ENCODE assay signal across 27 cellular contexts in the genomic region with DNA sequence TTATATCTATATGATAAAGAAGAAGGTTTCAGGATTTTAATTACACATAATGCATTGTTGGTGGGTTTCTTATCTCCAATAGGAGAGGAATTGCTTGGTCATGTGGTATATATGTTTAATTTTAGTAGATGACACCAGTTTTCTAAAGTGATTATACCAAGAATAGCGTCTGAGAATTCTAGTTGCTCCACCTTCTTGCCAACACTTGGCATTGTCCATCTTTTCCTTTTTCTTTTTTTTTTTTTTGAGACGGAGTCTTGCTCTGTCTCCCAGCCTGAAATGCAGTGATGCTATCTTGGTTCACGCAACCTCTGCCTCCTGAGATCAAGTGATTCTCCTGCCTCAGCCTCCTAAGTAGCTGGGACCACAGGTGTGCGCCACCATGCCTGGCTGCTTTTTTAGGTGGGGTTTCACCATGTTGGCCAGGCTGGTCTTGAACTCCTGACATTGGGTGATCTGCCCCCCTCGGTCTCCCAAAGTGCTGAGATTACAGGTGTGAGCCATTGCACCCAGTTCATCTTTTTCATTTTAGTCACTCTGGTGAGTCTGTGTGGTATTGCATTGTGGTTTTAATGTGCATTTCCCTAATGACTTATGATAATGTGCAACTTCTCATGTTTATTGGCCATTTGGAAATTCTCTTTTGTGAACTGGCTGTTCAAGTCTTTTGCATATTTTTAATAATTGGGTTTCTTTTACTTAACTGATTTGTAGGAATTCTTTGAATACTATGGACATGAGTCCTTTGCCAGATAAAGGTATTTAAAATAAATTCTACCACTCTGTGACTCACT. TPM values are rescaled to one million over a fixed set of nuclear protein-coding genes. Genes with fewer than 3 reads are reported as not detected.
DNase-seq lines count a peak whose midpoint lies in the region; ATAC-seq, FAIRE-seq and TF ChIP-seq lines count a peak whose summit lies in the region.
"Had no signal": no experiment of that assay in that cellular context is flagged by ENCODE, and none has a peak within 500 bp of the region (broad histone marks: within the 10 kb centered on the region; RNA-seq: fewer than 3 reads in every experiment).

No MANE protein-coding gene starts in this region.

- WGBS in K562 (ENCODE audit: insufficient coverage, low coverage, missing lambda C conversion rate) = 73% methylated on average over 4 of the region's 5 CpGs

- TF ChIP-seq CTCF in K562 (IDR thresholded peaks at IDR 0.05 in 2 of 3, conservative IDR thresholded peaks at IDR 0.05 in 1 of 3; ENCODE audit: insufficient read depth in 2 of 3, low read depth in 1 of 3, low read length in 3 of 3) (no peak), natural killer cell (IDR thresholded peaks at IDR 0.05) (no peak)

- no peak for FAIRE-seq in K562 (lab: Jason Lieb, UNC)
- FAIRE-seq: GM12891 had no signal

- no peak overlapping the region for H2AFZ ChIP-seq in K562 (ENCODE audit: low read depth, low read length)
- H2AFZ ChIP-seq: parathyroid adenoma had no signal

- H4K20me1 ChIP-seq in K562 (replicated peaks; ENCODE audit: control insufficient read depth, insufficient read depth, low read length) = no peaks in the 10 kb centered on the region

- no peak overlapping the region for H3K4me3 Mint-ChIP-seq in natural killer cell
- H3K4me3 Mint-ChIP-seq: activated CD4-positive, alpha-beta T cell treated with anti-CD3 and anti-CD28 coated beads, Interleukin-2, amount 10 ng/mL, durations not matched to agents 24 days and 14 days; activated naive CD8-positive, alpha-beta T cell; endodermal cell; nephron; stimulated activated memory B cell treated with anti-CD40 and anti-IgM and Interleukin-4, amounts not matched to agents 10 μg/mL and 1 μg/mL and 100 μg/mL, for 72 hours had no signal

- no peaks in the 10 kb centered on the region for H3K79me2 ChIP-seq in K562 (ENCODE audit: control insufficient read depth, insufficient read depth, low read length)
- H3K79me2 ChIP-seq: parathyroid adenoma had no signal

- no peaks in the 10 kb centered on the region for H3K36me3 Mint-ChIP-seq in natural killer cell
- no peaks in the 10 kb centered on the region for H3K36me3 Mint-ChIP-seq in activated naive CD4-positive, alpha-beta T cell treated with anti-CD3 and anti-CD28 coated beads, Interleukin-2, amount 50 U/mL, for 72 hours
- H3K36me3 Mint-ChIP-seq: activated naive CD8-positive, alpha-beta T cell; stimulated activated memory B cell treated with anti-CD40 and anti-IgM and Interleukin-4, amounts not matched to agents 10 μg/mL and 1 μg/mL and 100 μg/mL, for 72 hours had no signal

- no peak for ATAC-seq in K562
- no peak for ATAC-seq in natural killer cell
- no peak for ATAC-seq in activated naive CD4-positive, alpha-beta T cell treated with anti-CD3 and anti-CD28 coated beads, Interleukin-2, amount 50 U/mL, for 72 hours
- ATAC-seq: HCT116; heart left ventricle; stimulated activated memory B cell treated with anti-CD40 and anti-IgM and Interleukin-4, amounts not matched to agents 10 μg/mL and 1 μg/mL and 100 μg/mL, for 72 hours had no signal

- no peaks in the 10 kb centered on the region for H3K27me3 ChIP-seq in K562 (ENCODE audit: control insufficient read depth in 2 of 2, insufficient read depth in 2 of 2, low read length in 2 of 2)
- H3K27me3 ChIP-seq: brain microvascular endothelial cell, heart left ventricle had no signal

- H3K4me1 Mint-ChIP-seq in natural killer cell = no peaks in the 10 kb centered on the region
- H3K4me1 Mint-ChIP-seq: activated CD4-positive, alpha-beta T cell treated with anti-CD3 and anti-CD28 coated beads, Interleukin-2, amount 10 ng/mL, durations not matched to agents 24 days and 14 days; endodermal cell; nephron; stimulated activated memory B cell treated with anti-CD40 and anti-IgM and Interleukin-4, amounts not matched to agents 10 μg/mL and 1 μg/mL and 100 μg/mL, for 72 hours had no signal

- TF ChIP-seq POLR2A in K562 (conservative IDR thresholded peaks at IDR 0.05) = no peak

- TF ChIP-seq RAD21 in K562 (CRISPR knock-in tag; conservative IDR thresholded peaks at IDR 0.05 in 1 of 2, IDR thresholded peaks at IDR 0.05 in 1 of 2) = no peak

- H3K27me3 Mint-ChIP-seq in natural killer cell (ENCODE audit: low read depth in 2 of 2) = peaks cover 3 to 6% of the 10 kb centered on the region in 2 donors
- H3K27me3 Mint-ChIP-seq: activated CD4-positive, alpha-beta T cell treated with anti-CD3 and anti-CD28 coated beads, Interleukin-2, amount 10 ng/mL, durations not matched to agents 24 days and 14 days; activated naive CD8-positive, alpha-beta T cell; stimulated activated memory B cell treated with anti-CD40 and anti-IgM and Interleukin-4, amounts not matched to agents 10 μg/mL and 1 μg/mL and 100 μg/mL, for 72 hours had no signal

- no peak overlapping the region for H3K9ac ChIP-seq in K562 (ENCODE audit: insufficient read depth in 1 of 2, low read depth in 2 of 2, low read length in 2 of 2)
- H3K9ac ChIP-seq: parathyroid adenoma had no signal

- CTCF ChIA-PET in K562 (lab: Yijun Ruan, JAX; ENCODE audit: low intra/inter-chr PET ratio) = no interaction called here

- no peaks in the 10 kb centered on the region for H3K9me3 ChIP-seq in K562 (replicated peaks; ENCODE audit: control insufficient read depth, insufficient read depth, low read depth, low read length)
- H3K9me3 ChIP-seq: thoracic aorta had no signal

- no peak overlapping the region for H3K27ac ChIP-seq in K562 (ENCODE audit: extremely low read depth, low read depth, low read length)
- H3K27ac ChIP-seq: brain microvascular endothelial cell, coronary artery, heart left ventricle, left ventricle myocardium inferior, parathyroid adenoma, thoracic aorta had no signal

- H3K4me2 ChIP-seq in K562 (ENCODE audit: insufficient read depth, low read length) = no peak overlapping the region

- no peak for TF ChIP-seq EP300 in K562 (IDR thresholded peaks at IDR 0.05; ENCODE audit: low read length)

- H3K27ac Mint-ChIP-seq in natural killer cell = no peak overlapping the region
- no peak overlapping the region for H3K27ac Mint-ChIP-seq in activated naive CD4-positive, alpha-beta T cell treated with anti-CD3 and anti-CD28 coated beads, Interleukin-2, amount 50 U/mL, for 72 hours
- H3K27ac Mint-ChIP-seq: activated CD4-positive, alpha-beta T cell treated with anti-CD3 and anti-CD28 coated beads, Interleukin-2, amount 10 ng/mL, durations not matched to agents 24 days and 14 days; activated naive CD8-positive, alpha-beta T cell; endodermal cell; nephron; stimulated activated memory B cell treated with anti-CD40 and anti-IgM and Interleukin-4, amounts not matched to agents 10 μg/mL and 1 μg/mL and 100 μg/mL, for 72 hours had no signal

- peak; percentile 54 for DNase-seq in EL
- DNase-seq in LHCN-M2 (ENCODE audit: low read depth) = peak; percentile 76
- DNase-seq in K562 (ENCODE audit: extremely low read depth in 1 of 4, low spot score in 3 of 4) = no peak
- DNase-seq in non-pigmented ciliary epithelial cell (ENCODE audit: low read depth) = peak; percentile 28
- DNase-seq in GM19238 (ENCODE audit: insufficient read length, low spot score) = no peak
- DNase-seq in natural killer cell = no peak
- DNase-seq in activated naive CD4-positive, alpha-beta T cell treated with anti-CD3 and anti-CD28 coated beads, Interleukin-2, amount 50 U/mL, for 72 hours (ENCODE audit: low spot score in 2 of 2) = no peak
- DNase-seq: activated CD4-positive, alpha-beta T cell treated with anti-CD3 and anti-CD28 coated beads, Interleukin-2, amount 10 ng/mL, durations not matched to agents 24 days and 14 days; brain microvascular endothelial cell; DMS53; endodermal cell; heart left ventricle; KBM-7; left ventricle myocardium inferior; midbrain; NCI-H1694; NCI-H774; T-helper 1 cell had no signal

- no peaks in the 10 kb centered on the region for H3K4me1 ChIP-seq in K562 (replicated peaks in 1 of 2; ENCODE audit: control insufficient read depth in 2 of 2, insufficient read depth in 2 of 2, low read length in 2 of 2)
- H3K4me1 ChIP-seq: heart left ventricle, left ventricle myocardium inferior, parathyroid adenoma had no signal

- intact Hi-C loops in K562 (cut with micrococcal nuclease) (no loop called here), natural killer cell (cut with micrococcal nuclease) (no loop called here)

- H3K4me3 ChIP-seq in K562 = no peak overlapping the region
- H3K4me3 ChIP-seq: coronary artery, heart left ventricle, left ventricle myocardium inferior, thoracic aorta had no signal

- in situ Hi-C loops in K562 (cut with MboI) = no loop called here

- BruUV-seq in K562 (replicated peaks; lab: Mats Ljungman, UMichigan) = no TSS peak

- H3K9me3 Mint-ChIP-seq in natural killer cell = no peaks in the 10 kb centered on the region
- H3K9me3 Mint-ChIP-seq in activated naive CD4-positive, alpha-beta T cell treated with anti-CD3 and anti-CD28 coated beads, Interleukin-2, amount 50 U/mL, for 72 hours = no peaks in the 10 kb centered on the region
- H3K9me3 Mint-ChIP-seq: activated CD4-positive, alpha-beta T cell treated with anti-CD3 and anti-CD28 coated beads, Interleukin-2, amount 10 ng/mL, durations not matched to agents 24 days and 14 days had no signal

- H3K36me3 ChIP-seq in K562 (ENCODE audit: control insufficient read depth, insufficient read depth, low read length) = no peaks in the 10 kb centered on the region
- H3K36me3 ChIP-seq: brain microvascular endothelial cell, heart left ventricle, left ventricle myocardium inferior, thoracic aorta had no signal

- POLR2A ChIA-PET in K562 (lab: Yijun Ruan, JAX) = no interaction called here

- H3K9me1 ChIP-seq in K562 (ENCODE audit: control insufficient read depth, insufficient read depth, low read length) = no peaks in the 10 kb centered on the region

RNA-seq across cellular contexts. Expression of a gene that starts 37.3 kb away (rescaled TPM):
- total RNA-seq in LHCN-M2 (2014; rRNA removed) = 36.0 and 41.6 TPM in 2 replicates
- polyA plus RNA-seq in LHCN-M2 (2012) = 21.9 TPM
- 120 and 302 TPM in 2 replicates for total RNA-seq in K562 (2011; cell fraction: chromatin; rRNA removed; ENCODE audit: low replicate concordance)
- total RNA-seq in K562 (2011; cell fraction: nucleolus; rRNA removed) = 36.5 and 48.2 TPM in 2 replicates
- total RNA-seq in K562 (2011; cell fraction: nucleoplasm; rRNA removed) = 106 and 159 TPM in 2 replicates
- total RNA-seq in K562 (2014; rRNA removed) = 44.4 and 47.8 TPM in 2 replicates
- total RNA-seq in K562 (2014; rRNA removed; fragmentation: Illumina TruSeq; extraction: Trizol) = 67.4 and 73.7 TPM in 2 replicates
- 44.6 and 47.2 TPM in 2 replicates for total RNA-seq in K562 (2015; rRNA removed; fragmentation: Illumina TruSeq; extraction: Trizol)
- 53.6 and 56.5 TPM in 2 replicates for total RNA-seq in K562 (2021)
- polyA plus RNA-seq in K562 (2011; rRNA removed) = 76.4 and 94.0 TPM in 2 replicates
- 21.4 and 54.4 TPM in 2 replicates for polyA plus RNA-seq in K562 (2011; cell fraction: cytosol; rRNA removed)
- 135 and 202 TPM in 2 replicates for polyA plus RNA-seq in K562 (2011; cell fraction: nucleus; rRNA removed)
- 40.0 and 65.9 TPM in 2 replicates for polyA plus RNA-seq in K562 (2012)
- polyA plus RNA-seq in K562 (2014; fragmentation: Illumina TruSeq; extraction: Trizol) = 79.0 and 101 TPM in 2 replicates
- 10 to 100 TPM; 24.7 to 77.9 TPM for polyA plus RNA-seq in K562 (2014; fragmentation: Nextera tagmentation; extraction: Ambion mirVana)
- 65.8 and 65.9 TPM in 2 replicates for polyA plus RNA-seq in K562 (2014; rRNA removed)
- 116 and 117 TPM in 2 replicates for polyA minus RNA-seq in K562 (2011; rRNA and poly(A)+ RNA removed)
- 13.0 and 19.2 TPM in 2 replicates for polyA minus RNA-seq in K562 (2011; cell fraction: cytosol; rRNA and poly(A)+ RNA removed)
- polyA minus RNA-seq in K562 (2011; cell fraction: nucleus; rRNA and poly(A)+ RNA removed) = 40.3 and 75.2 TPM in 2 replicates
- 10 to 100 TPM; 26.5 to 40.9 (median 30.6) TPM for total RNA-seq in natural killer cell
- total RNA-seq in activated naive CD4-positive, alpha-beta T cell treated with anti-CD3 and anti-CD28 coated beads, Interleukin-2, amount 50 U/mL, for 72 hours = 10 to 100 TPM; 38.0 to 40.6 TPM

RNA-seq across cellular contexts. Expression of a gene that starts 48.9 kb away (rescaled TPM):
- total RNA-seq in LHCN-M2 (2014; rRNA removed) = 0.11 and 0.32 TPM in 2 replicates
- 0.30 TPM for polyA plus RNA-seq in LHCN-M2 (2012)
- 0.79 and 1.9 TPM in 2 replicates for total RNA-seq in K562 (2011; cell fraction: chromatin; rRNA removed; ENCODE audit: low replicate concordance)
- 1.1 and 1.3 TPM in 2 replicates for total RNA-seq in K562 (2011; cell fraction: nucleolus; rRNA removed)
- total RNA-seq in K562 (2011; cell fraction: nucleoplasm; rRNA removed) = 0.66 and 1.1 TPM in 2 replicates
- total RNA-seq in K562 (2014; rRNA removed) = 0.08 TPM in 1 of 2 replicates, not detected in the other
- 0.51 and 0.69 TPM in 2 replicates for total RNA-seq in K562 (2014; rRNA removed; fragmentation: Illumina TruSeq; extraction: Trizol)
- total RNA-seq in K562 (2015; rRNA removed; fragmentation: Illumina TruSeq; extraction: Trizol) = 0.36 and 0.53 TPM in 2 replicates
- 0.25 and 0.55 TPM in 2 replicates for total RNA-seq in K562 (2021)
- polyA plus RNA-seq in K562 (2011; rRNA removed) = 0.31 and 0.79 TPM in 2 replicates
- 0.03 and 0.13 TPM in 2 replicates for polyA plus RNA-seq in K562 (2011; cell fraction: cytosol; rRNA removed)
- polyA plus RNA-seq in K562 (2011; cell fraction: nucleus; rRNA removed) = 1.3 and 4.5 TPM in 2 replicates
- 0.56 and 0.79 TPM in 2 replicates for polyA plus RNA-seq in K562 (2012)
- 0.45 and 0.68 TPM in 2 replicates for polyA plus RNA-seq in K562 (2014; fragmentation: Illumina TruSeq; extraction: Trizol)
- under 1 TPM; 0.28 to 0.32 TPM for polyA plus RNA-seq in K562 (2014; fragmentation: Nextera tagmentation; extraction: Ambion mirVana)
- 0.57 and 1.4 TPM in 2 replicates for polyA plus RNA-seq in K562 (2014; rRNA removed)
- polyA minus RNA-seq in K562 (2011; rRNA and poly(A)+ RNA removed) = 1.5 TPM in 1 of 2 replicates, not detected in the other
- not detected in 2 replicates for polyA minus RNA-seq in K562 (2011; cell fraction: cytosol; rRNA and poly(A)+ RNA removed)
- polyA minus RNA-seq in K562 (2011; cell fraction: nucleus; rRNA and poly(A)+ RNA removed) = 0.44 and 1.3 TPM in 2 replicates
- total RNA-seq in natural killer cell = not detected
- not detected for total RNA-seq in activated naive CD4-positive, alpha-beta T cell treated with anti-CD3 and anti-CD28 coated beads, Interleukin-2, amount 50 U/mL, for 72 hours
- total RNA-seq: activated CD4-positive, alpha-beta T cell treated with anti-CD3 and anti-CD28 coated beads, Interleukin-2, amount 10 ng/mL, durations not matched to agents 24 days and 14 days; left ventricle myocardium inferior; OCI-LY7 had no signal

RNA-seq across cellular contexts. Expression of a gene that starts 50.5 kb away (rescaled TPM):
- total RNA-seq in LHCN-M2 (2014; rRNA removed) = 25.9 and 29.0 TPM in 2 replicates
- 18.7 TPM for polyA plus RNA-seq in LHCN-M2 (2012)
- total RNA-seq in K562 (2011; cell fraction: chromatin; rRNA removed; ENCODE audit: low replicate concordance) = 1.5 and 4.0 TPM in 2 replicates
- 1.8 and 4.7 TPM in 2 replicates for total RNA-seq in K562 (2011; cell fraction: nucleolus; rRNA removed)
- 2.6 and 2.7 TPM in 2 replicates for total RNA-seq in K562 (2011; cell fraction: nucleoplasm; rRNA removed)
- 2.3 and 2.7 TPM in 2 replicates for total RNA-seq in K562 (2014; rRNA removed)
- total RNA-seq in K562 (2014; rRNA removed; fragmentation: Illumina TruSeq; extraction: Trizol) = 1.8 and 2.1 TPM in 2 replicates
- total RNA-seq in K562 (2015; rRNA removed; fragmentation: Illumina TruSeq; extraction: Trizol) = 0.94 and 1.2 TPM in 2 replicates
- 2.8 and 2.9 TPM in 2 replicates for total RNA-seq in K562 (2021)
- polyA plus RNA-seq in K562 (2011; rRNA removed) = 3.2 and 4.9 TPM in 2 replicates
- 3.8 and 10.3 TPM in 2 replicates for polyA plus RNA-seq in K562 (2011; cell fraction: cytosol; rRNA removed)
- 5.2 and 9.6 TPM in 2 replicates for polyA plus RNA-seq in K562 (2011; cell fraction: nucleus; rRNA removed)
- polyA plus RNA-seq in K562 (2012) = 2.7 and 9.2 TPM in 2 replicates
- polyA plus RNA-seq in K562 (2014; fragmentation: Illumina TruSeq; extraction: Trizol) = 2.4 and 2.9 TPM in 2 replicates
- polyA plus RNA-seq in K562 (2014; fragmentation: Nextera tagmentation; extraction: Ambion mirVana) = under 1 TPM; 0.28 to 0.80 TPM
- 2.9 and 3.4 TPM in 2 replicates for polyA plus RNA-seq in K562 (2014; rRNA removed)
- polyA minus RNA-seq in K562 (2011; rRNA and poly(A)+ RNA removed) = 0.81 and 1.6 TPM in 2 replicates
- 0.82 and 1.7 TPM in 2 replicates for polyA minus RNA-seq in K562 (2011; cell fraction: cytosol; rRNA and poly(A)+ RNA removed)
- 2.7 and 4.7 TPM in 2 replicates for polyA minus RNA-seq in K562 (2011; cell fraction: nucleus; rRNA and poly(A)+ RNA removed)
- total RNA-seq in natural killer cell = not detected
- total RNA-seq in activated naive CD4-positive, alpha-beta T cell treated with anti-CD3 and anti-CD28 coated beads, Interleukin-2, amount 50 U/mL, for 72 hours = not detected
- total RNA-seq: activated CD4-positive, alpha-beta T cell treated with anti-CD3 and anti-CD28 coated beads, Interleukin-2, amount 10 ng/mL, durations not matched to agents 24 days and 14 days; OCI-LY7 had no signal

RNA-seq across cellular contexts. Expression of a gene that starts 56.0 kb away (rescaled TPM):
- total RNA-seq in LHCN-M2 (2014; rRNA removed) (5.7 and 7.4 TPM in 2 replicates), K562 (2014; rRNA removed) (13.5 and 15.1 TPM in 2 replicates), K562 (2014; rRNA removed; fragmentation: Illumina TruSeq; extraction: Trizol) (13.5 and 15.0 TPM in 2 replicates), K562 (2015; rRNA removed; fragmentation: Illumina TruSeq; extraction: Trizol) (12.0 and 13.6 TPM in 2 replicates), K562 (2021) (16.3 and 19.1 TPM in 2 replicates), natural killer cell (10 to 100 TPM; 24.8 to 35.7 (median 30.7) TPM)
- polyA plus RNA-seq in LHCN-M2 (2012) = 3.7 TPM
- 231 and 238 TPM in 2 replicates for total RNA-seq in K562 (2011; cell fraction: chromatin; rRNA removed; ENCODE audit: low replicate concordance)
- 91.1 and 102 TPM in 2 replicates for total RNA-seq in K562 (2011; cell fraction: nucleolus; rRNA removed)
- total RNA-seq in K562 (2011; cell fraction: nucleoplasm; rRNA removed) = 128 and 131 TPM in 2 replicates
- polyA plus RNA-seq in K562 (2011; rRNA removed) (17.9 and 24.4 TPM in 2 replicates), K562 (2014; fragmentation: Illumina TruSeq; extraction: Trizol) (12.9 and 13.5 TPM in 2 replicates), K562 (2014; fragmentation: Nextera tagmentation; extraction: Ambion mirVana) (1 to 10 TPM; 5.6 to 7.3 TPM), K562 (2014; rRNA removed) (13.7 and 15.3 TPM in 2 replicates)
- polyA plus RNA-seq in K562 (2011; cell fraction: cytosol; rRNA removed) = 14.0 and 14.8 TPM in 2 replicates
- polyA plus RNA-seq in K562 (2011; cell fraction: nucleus; rRNA removed) = 86.4 and 95.7 TPM in 2 replicates
- polyA plus RNA-seq in K562 (2012) = 16.2 and 24.6 TPM in 2 replicates
- polyA minus RNA-seq in K562 (2011; rRNA and poly(A)+ RNA removed) = 37.0 and 39.3 TPM in 2 replicates
- polyA minus RNA-seq in K562 (2011; cell fraction: cytosol; rRNA and poly(A)+ RNA removed) = 12.1 and 15.1 TPM in 2 replicates
- 22.9 and 46.2 TPM in 2 replicates for polyA minus RNA-seq in K562 (2011; cell fraction: nucleus; rRNA and poly(A)+ RNA removed)
- 10 to 100 TPM; 15.8 to 16.4 TPM for total RNA-seq in activated naive CD4-positive, alpha-beta T cell treated with anti-CD3 and anti-CD28 coated beads, Interleukin-2, amount 50 U/mL, for 72 hours

Comparison
In these comparisons a context has a peak if more than half of its experiments do, and no peak if none do; other contexts are left out.
1. DNase-seq: peak in EL (single experiment), LHCN-M2 (single experiment) and non-pigmented ciliary epithelial cell (single experiment); none in K562 (0 of 4), GM19238 (single experiment), natural killer cell (single experiment) and activated naive CD4-positive, alpha-beta T cell treated with anti-CD3 and anti-CD28 coated beads, Interleukin-2, amount 50 U/mL, for 72 hours (0 of 2).